ENCODE assay signal across 9 cellular contexts in the genomic region with DNA sequence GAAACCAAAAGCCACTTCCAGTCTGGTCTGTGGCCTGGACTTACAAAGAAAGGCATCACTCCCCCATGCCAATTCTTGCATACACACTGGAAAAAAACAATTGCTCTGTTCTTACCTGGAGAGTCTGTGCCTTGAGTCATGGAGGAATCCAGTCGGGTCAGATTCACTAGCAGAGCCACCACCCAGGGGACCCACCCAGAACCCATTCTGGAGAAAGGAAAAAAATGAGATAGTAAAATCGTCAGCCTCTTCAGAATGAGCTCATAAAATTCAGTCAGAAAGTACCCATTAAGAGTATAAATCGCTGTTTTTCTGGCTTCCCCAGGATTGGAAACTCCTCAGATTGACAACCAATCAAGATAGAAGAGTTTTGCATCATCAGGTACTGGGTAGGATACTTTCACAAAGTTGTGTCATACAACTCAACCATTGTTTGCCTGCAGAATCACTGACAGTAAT. TPM values are rescaled to one million over a fixed set of nuclear protein-coding genes. Genes with fewer than 3 reads are reported as not detected.
A peak's percentile ranks its signal among the peaks of the same experiment; 100 is the strongest.
DNase-seq lines count a peak whose midpoint lies in the region; ATAC-seq, FAIRE-seq and TF ChIP-seq lines count a peak whose summit lies in the region.
"Had no signal": no experiment of that assay in that cellular context is flagged by ENCODE, and none has a peak within 500 bp of the region (broad histone marks: within the 10 kb centered on the region; RNA-seq: fewer than 3 reads in every experiment).

Gene HLA-DOB, minus strand, starts transcription at position 257 of the 459 bp plus-strand sequence. Its CDS starts 51 bp downstream, at position 206.

- 19 to 24% methylated on average over 2 to 3 of the region's 3 CpGs for WGBS in esophagus squamous epithelium, 2 donors

- ATAC-seq in activated CD4-positive, CD25-positive, alpha-beta regulatory T cell treated with anti-CD3 and anti-CD28 coated beads, Interleukin-2, amount 50 U/mL, for 24 hours = peak; percentile 54 to 79

- peak within 1 kb of the TSS in 2 of 4 donors; percentile 15 to 43 for H3K4me3 ChIP-seq in esophagus squamous epithelium

- no peaks in the 10 kb centered on the region for H3K36me3 ChIP-seq in esophagus squamous epithelium

- no peak for FAIRE-seq in D721Med (lab: Jason Lieb, UNC)
- FAIRE-seq: frontal cortex had no signal

- no peak for TF ChIP-seq CTCF in esophagus squamous epithelium (IDR thresholded peaks at IDR 0.05)
- TF ChIP-seq CTCF in D721Med (IDR thresholded peaks at IDR 0.05; ENCODE audit: insufficient read depth, missing control alignments) = no peak

- intact Hi-C loops in esophagus squamous epithelium (cut with DNase I) = no loop called here

- no peaks in the 10 kb centered on the region for H3K27me3 ChIP-seq in esophagus squamous epithelium

- peaks cover 9 to 57% (median 11%) of the 10 kb centered on the region in 3 donors for H3K4me1 ChIP-seq in esophagus squamous epithelium

- H3K27ac ChIP-seq in esophagus squamous epithelium = peak within 1 kb of the TSS; percentile 72 to 84 (median 83)

- TF ChIP-seq POLR2A in esophagus squamous epithelium (IDR thresholded peaks at IDR 0.05) = no peak

- H3K9me3 ChIP-seq in esophagus squamous epithelium = no peaks in the 10 kb centered on the region

- no peak for DNase-seq in activated CD4-positive, CD25-positive, alpha-beta regulatory T cell (lab: John Stamatoyannopoulos, UW)
- DNase-seq in M059J (ENCODE audit: low read depth) (peak; percentile 24), esophagus squamous epithelium (lab: John Stamatoyannopoulos, UW) (no peak), superior temporal gyrus (ENCODE audit: extremely low spot score) (peak; percentile 22), D721Med (ENCODE audit: insufficient read length, low spot score) (no peak), NCI-H2171 treated with DMSO at 0.1 percent for 48 hours (lab: John Stamatoyannopoulos, UW) (no peak), C1 segment of cervical spinal cord (lab: John Stamatoyannopoulos, UW) (no peak)

RNA-seq across cellular contexts. Expression of gene HLA-DOB, which starts in this region (rescaled TPM):
- 5.7 and 6.3 TPM in 2 replicates for total RNA-seq in M059J (2014; rRNA removed; shearing (Covaris generic))
- 1 to 10 TPM in 1 of 4 donors, under 1 TPM in 3; 0.34 to 3.6 (median 0.74) TPM for total RNA-seq in esophagus squamous epithelium
- total RNA-seq: frontal cortex had no signal

Comparison
In these comparisons a context has a peak if more than half of its experiments do, and no peak if none do; other contexts are left out.
1. DNase-seq: peak in M059J (single experiment) and superior temporal gyrus (single experiment); none in activated CD4-positive, CD25-positive, alpha-beta regulatory T cell (0 of 4), esophagus squamous epithelium (single experiment), D721Med (single experiment), NCI-H2171 treated with DMSO at 0.1 percent for 48 hours (single experiment) and C1 segment of cervical spinal cord (0 of 14).